In genomic region chr6:45377555-45378323, GRCh38 we compare ENCODE assay signal across 8 cellular contexts. TPM values are rescaled to one million over a fixed set of nuclear protein-coding genes. Genes with fewer than 3 reads are reported as not detected.
DNase-seq lines count a peak whose midpoint lies in the region; ATAC-seq and TF ChIP-seq lines count a peak whose summit lies in the region.

Gene SUPT3H, minus strand, starts transcription at chr6:45377934.

- peak within 1 kb of the TSS; percentile 99 for H3K4me3 Mint-ChIP-seq in activated CD4-positive, alpha-beta T cell treated with anti-CD3 and anti-CD28 coated beads, Interleukin-2, amount 10 ng/mL, durations not matched to agents 24 days and 14 days

- H3K4me1 Mint-ChIP-seq in activated CD4-positive, alpha-beta T cell treated with anti-CD3 and anti-CD28 coated beads, Interleukin-2, amount 10 ng/mL, durations not matched to agents 24 days and 14 days = peaks cover 25% of the 10 kb centered on the region

- intact Hi-C loops in activated CD4-positive, alpha-beta T cell treated with anti-CD3 and anti-CD28 coated beads, Interleukin-2, amount 10 ng/mL, durations not matched to agents 24 days and 14 days (cut with micrococcal nuclease) = loop anchor here (1.0 to 5.0 kb wide), 13 partner anchors 43 to 735 kb away; no protein-coding TSS in a partner anchor
- intact Hi-C loops in colonic mucosa (cut with DNase I) = no loop called here

- peak; percentile 77 for ATAC-seq in HG03378 (IDR thresholded peaks at IDR 0.05; ENCODE audit: unreplicated experiment)
- ATAC-seq in left lobe of liver = peak; percentile 93

- DNase-seq in BE2C (peak; percentile 94), NCI-H510A treated with DMSO at 0.1 percent for 48 hours (lab: John Stamatoyannopoulos, UW) (peak; percentile 97), colonic mucosa (peak; percentile 90), left lobe of liver (ENCODE audit: low spot score) (peak; percentile 93)
- DNase-seq in activated CD4-positive, alpha-beta T cell treated with anti-CD3 and anti-CD28 coated beads, Interleukin-2, amount 10 ng/mL, durations not matched to agents 24 days and 14 days = peak; percentile 97
- DNase-seq in stimulated activated CD4-positive, alpha-beta T cell treated with anti-CD3 and anti-CD28 coated beads, Interleukin-2, amount 100 ng/mL, for 24 hours = peak; percentile 94 to 96

- peaks cover 7% of the 10 kb centered on the region for H3K36me3 Mint-ChIP-seq in activated CD4-positive, alpha-beta T cell treated with anti-CD3 and anti-CD28 coated beads, Interleukin-2, amount 10 ng/mL, durations not matched to agents 24 days and 14 days (ENCODE audit: low read depth)

- H3K27ac ChIP-seq in colonic mucosa = peak within 1 kb of the TSS; percentile 89

- TF ChIP-seq POLR2A in GM19099 (IDR thresholded peaks at IDR 0.05; ENCODE audit: extremely low read depth, insufficient read length, low read depth) = peak; percentile 72

- H3K4me1 ChIP-seq in BE2C (peaks cover 4% of the 10 kb centered on the region), colonic mucosa (no peaks in the 10 kb centered on the region)

- peak within 1 kb of the TSS; percentile 86 to 97 for H3K9ac ChIP-seq in colonic mucosa (ENCODE audit: low read depth in 2 of 2, low read length in 2 of 2)

- peak within 1 kb of the TSS; percentile 97 for H3K4me3 ChIP-seq in BE2C (ENCODE audit: low read depth, low read length)
- peak within 1 kb of the TSS; percentile 68 for H3K4me3 ChIP-seq in colonic mucosa

- H3K27me3 ChIP-seq in BE2C (no peaks in the 10 kb centered on the region), colonic mucosa (no peaks in the 10 kb centered on the region)

- peak within 1 kb of the TSS; percentile 100 for H3K27ac Mint-ChIP-seq in activated CD4-positive, alpha-beta T cell treated with anti-CD3 and anti-CD28 coated beads, Interleukin-2, amount 10 ng/mL, durations not matched to agents 24 days and 14 days

- H3K9me3 ChIP-seq in BE2C = no peaks in the 10 kb centered on the region
- H3K9me3 ChIP-seq in colonic mucosa = no peaks in the 10 kb centered on the region

- H3K36me3 ChIP-seq in BE2C = no peaks in the 10 kb centered on the region
- no peaks in the 10 kb centered on the region for H3K36me3 ChIP-seq in colonic mucosa

- TF ChIP-seq CTCF in BE2C (IDR thresholded peaks at IDR 0.05; ENCODE audit: low read depth, low read length) (no peak), colonic mucosa (IDR thresholded peaks at IDR 0.05) (no peak)

- no peaks in the 10 kb centered on the region for H3K27me3 Mint-ChIP-seq in activated CD4-positive, alpha-beta T cell treated with anti-CD3 and anti-CD28 coated beads, Interleukin-2, amount 10 ng/mL, durations not matched to agents 24 days and 14 days

- H3K9me3 Mint-ChIP-seq in activated CD4-positive, alpha-beta T cell treated with anti-CD3 and anti-CD28 coated beads, Interleukin-2, amount 10 ng/mL, durations not matched to agents 24 days and 14 days = no peaks in the 10 kb centered on the region

RNA-seq across cellular contexts. Expression of gene SUPT3H, which starts in this region (rescaled TPM):
- polyA plus RNA-seq in BE2C (2012; ENCODE audit: insufficient read depth, insufficient read length, low read depth) = 7.4 TPM
- total RNA-seq in activated CD4-positive, alpha-beta T cell treated with anti-CD3 and anti-CD28 coated beads, Interleukin-2, amount 10 ng/mL, durations not matched to agents 24 days and 14 days = 12.4 and 13.0 TPM in 2 replicates
- total RNA-seq in colonic mucosa = 1 to 10 TPM; 3.4 to 4.1 TPM
- 1.2 TPM for total RNA-seq in left lobe of liver

Comparison
In these comparisons a context has a peak if more than half of its experiments do, and no peak if none do; other contexts are left out.
1. Peak in every context shown above with its lines: DNase-seq, ATAC-seq, H3K4me3 ChIP-seq and H3K27ac ChIP-seq.